Comparison of ENCODE assay signal across 1 cellular context in genomic region chr21:17738171-17738953, GRCh38.
TF ChIP-seq lines count a peak whose summit lies in the region.

No MANE protein-coding gene starts in this region.

TF ChIP-seq in GM23338, 12 proteins besides CTCF, POLR2A, EP300 and RAD21 (continued from another document):
- TF ChIP-seq ZNF462 (CRISPR knock-in tag; IDR thresholded peaks at IDR 0.05) (no peak), STAT1 (IDR thresholded peaks at IDR 0.05; ENCODE audit: unreplicated experiment) (no peak), JUNB (IDR thresholded peaks at IDR 0.05; ENCODE audit: unreplicated experiment) (no peak), ETS1 (IDR thresholded peaks at IDR 0.05) (no peak), NANOG (IDR thresholded peaks at IDR 0.05; ENCODE audit: borderline replicate concordance) (no peak), EZH2phosphoT487 (IDR thresholded peaks at IDR 0.05; ENCODE audit: unreplicated experiment) (no peak), POLR2AphosphoS5 (IDR thresholded peaks at IDR 0.05; ENCODE audit: low read depth) (no peak), EZH2 (IDR thresholded peaks at IDR 0.05; ENCODE audit: low read depth, unreplicated experiment) (no peak)
